Comparison of ENCODE assay signal across 18 cellular contexts in the genomic region with DNA sequence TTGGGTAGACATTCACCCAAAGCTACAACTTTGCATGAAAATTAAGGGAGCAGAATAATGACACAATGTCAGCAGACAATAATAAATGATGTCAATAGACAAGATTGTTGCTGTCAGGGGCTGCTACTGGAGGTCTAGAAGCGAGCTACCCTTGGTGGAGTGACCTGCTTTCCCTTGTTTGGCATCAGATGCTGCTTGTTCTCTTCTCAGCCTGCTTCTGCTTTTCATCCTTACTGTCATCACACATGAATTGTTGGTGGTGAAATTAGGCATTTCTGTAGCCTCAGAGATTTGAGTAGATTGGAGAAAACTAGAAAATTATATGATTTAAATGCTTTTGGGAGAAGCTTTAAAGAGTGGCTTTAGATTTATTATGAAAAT.
"Had no signal": no experiment of that assay in that cellular context is flagged by ENCODE, and none has a peak within 500 bp of the region (broad histone marks: within the 10 kb centered on the region; RNA-seq: fewer than 3 reads in every experiment).

No MANE protein-coding gene starts in this region.

- H3K4me1 ChIP-seq: left lung had no signal

- H3K4me3 ChIP-seq: coronary artery, left lung, thyroid gland had no signal

- H3K9me3 ChIP-seq: left lung, thyroid gland had no signal

- H3K27me3 ChIP-seq: left lung, thyroid gland had no signal

- FAIRE-seq: endothelial cell of umbilical vein, frontal cortex, urothelium cell line had no signal

- H3K27ac ChIP-seq: left lung had no signal

- ATAC-seq: activated CD8-positive, alpha-beta T cell treated with anti-CD3 and anti-CD28 coated beads for 36 hours; stimulated activated effector memory CD8-positive, alpha-beta T cell treated with anti-CD3 and anti-CD28 coated beads, Interleukin-12 subunit alpha, Interleukin-12 subunit beta, amount 100 ng/mL, for 72 hours; T-helper 17 cell; WTC11 had no signal

- H3K36me3 ChIP-seq: left lung, thyroid gland had no signal

- DNase-seq: activated CD4-positive, alpha-beta T cell treated with anti-CD3 and anti-CD28 coated beads for 4 hours; activated CD8-positive, alpha-beta T cell treated with anti-CD3 and anti-CD28 coated beads for 36 hours; activated gamma-delta T cell; activated T-cell treated with anti-CD3 and anti-CD28 coated beads, Interleukin-2, amount 50 U/mL, for 48 hours; amygdala; effector CD4-positive, alpha-beta T cell; islet precursor cell; left lung; mesendoderm; stimulated activated CD4-positive, alpha-beta T cell treated with anti-CD3 and anti-CD28 coated beads, Interleukin-12 subunit alpha, Interleukin-12 subunit beta, amount 100 ng/mL, for 4 hours; T-helper 17 cell; thyroid gland had no signal
